8 cellular contexts compared by ENCODE assay signal in the genomic region with DNA sequence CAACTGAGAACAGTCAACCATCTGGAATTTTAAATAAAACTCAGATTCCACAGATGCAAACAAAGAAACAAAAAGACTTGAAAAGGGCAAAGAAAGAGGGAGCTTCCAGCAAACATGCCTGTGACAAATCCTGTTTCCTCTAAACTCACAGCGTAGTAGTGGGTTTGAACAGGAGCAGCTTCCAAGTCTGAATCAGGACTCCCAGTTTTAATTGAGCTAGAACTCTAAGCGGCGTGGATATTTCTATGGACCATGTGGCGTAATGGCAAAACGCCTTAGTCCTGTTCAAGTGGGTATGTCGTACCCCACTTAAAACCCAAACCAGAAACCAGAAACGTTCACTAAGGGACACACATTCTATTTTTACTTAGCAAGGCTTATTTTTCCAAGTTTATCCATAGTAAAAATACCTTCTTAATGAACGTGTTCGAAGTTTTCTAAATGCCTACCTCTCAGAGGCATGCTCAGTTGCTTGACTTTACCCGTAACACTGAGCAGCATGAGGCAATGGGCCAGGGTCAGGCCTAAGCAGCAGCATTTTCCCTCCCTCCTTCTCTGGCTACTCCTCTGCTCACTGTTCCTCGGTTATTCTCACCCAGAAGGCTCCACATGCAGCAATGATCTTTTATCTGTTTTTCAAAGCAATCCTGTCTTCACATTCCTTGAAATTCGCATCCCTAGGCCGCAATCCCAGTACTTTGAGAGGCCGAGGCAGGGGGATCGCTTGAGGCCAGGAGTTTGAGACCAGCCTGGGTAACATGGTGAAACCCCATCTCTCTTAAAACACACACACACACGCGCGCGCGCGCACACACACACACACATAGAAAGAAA.
DNase-seq lines count a peak whose midpoint lies in the region; ATAC-seq and TF ChIP-seq lines count a peak whose summit lies in the region.

No MANE protein-coding gene starts in this region.

- no peak for TF ChIP-seq POLR2A in gastroesophageal sphincter (IDR thresholded peaks at IDR 0.05)
- no peak for TF ChIP-seq POLR2A in gastrocnemius medialis (IDR thresholded peaks at IDR 0.05)

- H3K4me3 ChIP-seq in gastroesophageal sphincter (no peak overlapping the region), gastrocnemius medialis (no peak overlapping the region)

- peaks cover 72% of the 10 kb centered on the region for H3K4me1 Mint-ChIP-seq in activated CD4-positive, alpha-beta memory T cell treated with anti-CD3 and anti-CD28 coated beads, Interleukin-2, amount 10 ng/mL, durations not matched to agents 7 days and 5 days

- intact Hi-C loops in gastrocnemius medialis (cut with DNase I; ENCODE audit: low total_unique reads): loop anchor here (5.0 kb wide), 1 partner anchor 77 kb away; the partner anchor contains the start of gene FNBP1

- TF ChIP-seq CTCF in gastroesophageal sphincter (IDR thresholded peaks at IDR 0.05): no peak
- no peak for TF ChIP-seq CTCF in gastrocnemius medialis (IDR thresholded peaks at IDR 0.05 in 4 of 5, conservative IDR thresholded peaks at IDR 0.05 in 1 of 5)

- peaks cover 0 to 15% of the 10 kb centered on the region in 2 donors for H3K36me3 ChIP-seq in gastroesophageal sphincter
- no peaks in the 10 kb centered on the region for H3K36me3 ChIP-seq in gastrocnemius medialis

- H3K4me1 ChIP-seq in gastroesophageal sphincter (peaks cover 11 to 86% (median 41%) of the 10 kb centered on the region in 3 donors), gastrocnemius medialis (peaks cover 0 to 19% of the 10 kb centered on the region in 2 donors)

- CTCF ChIA-PET in activated CD4-positive, alpha-beta memory T cell treated with anti-CD3 and anti-CD28 coated beads, Interleukin-2, amount 10 ng/mL, durations not matched to agents 7 days and 5 days (lab: Charles Lee): interaction anchor here (0.7 to 1.8 kb wide), 8 partner anchors 11 to 80 kb away, joined by 3 to 9 read pairs (median 4); no protein-coding TSS in a partner anchor

- peak; percentile 79 for DNase-seq in EL
- DNase-seq in activated CD4-positive, alpha-beta memory T cell treated with anti-CD3 and anti-CD28 coated beads, Interleukin-2, amount 10 ng/mL, durations not matched to agents 7 days and 5 days: no peak
- DNase-seq in gastrocnemius medialis: no peak
- no peak for DNase-seq in stimulated activated CD4-positive, alpha-beta T cell treated with anti-CD3 and anti-CD28 coated beads, Interleukin-2, amount 100 ng/mL, for 24 hours
- no peak for DNase-seq in kidney tubule cell (ENCODE audit: low spot score)
- no peak for DNase-seq in HuH-7 (ENCODE audit: low spot score)

- H3K9me3 ChIP-seq in gastroesophageal sphincter (no peaks in the 10 kb centered on the region), gastrocnemius medialis (no peaks in the 10 kb centered on the region)

- H3K27ac ChIP-seq in gastroesophageal sphincter: peak overlapping the region; percentile 88 to 99 (median 92)
- peak overlapping the region; percentile 66 to 87 (median 76) for H3K27ac ChIP-seq in gastrocnemius medialis

- in situ Hi-C loops in gastrocnemius medialis (cut with MboI; ENCODE audit: low sequenced_read_pairs in 4 of 4): no loop called here

- H3K4me3 Mint-ChIP-seq in activated CD4-positive, alpha-beta memory T cell treated with anti-CD3 and anti-CD28 coated beads, Interleukin-2, amount 10 ng/mL, durations not matched to agents 7 days and 5 days: no peak overlapping the region

- peaks cover 63% of the 10 kb centered on the region for H3K36me3 Mint-ChIP-seq in activated CD4-positive, alpha-beta memory T cell treated with anti-CD3 and anti-CD28 coated beads, Interleukin-2, amount 10 ng/mL, durations not matched to agents 7 days and 5 days (ENCODE audit: low read depth)

- POLR2A ChIA-PET in activated CD4-positive, alpha-beta memory T cell treated with anti-CD3 and anti-CD28 coated beads, Interleukin-2, amount 10 ng/mL, durations not matched to agents 7 days and 5 days (lab: Charles Lee): interaction anchor here (0.6 to 5.2 kb wide), 15 partner anchors 8 to 119 kb away, joined by 3 to 70 read pairs (median 12); partner anchors contain the start of gene FNBP1

- peak overlapping the region; percentile 70 for H3K27ac Mint-ChIP-seq in activated CD4-positive, alpha-beta memory T cell treated with anti-CD3 and anti-CD28 coated beads, Interleukin-2, amount 10 ng/mL, durations not matched to agents 7 days and 5 days

- no peaks in the 10 kb centered on the region for H3K27me3 Mint-ChIP-seq in activated CD4-positive, alpha-beta memory T cell treated with anti-CD3 and anti-CD28 coated beads, Interleukin-2, amount 10 ng/mL, durations not matched to agents 7 days and 5 days

- no peaks in the 10 kb centered on the region for H3K9me3 Mint-ChIP-seq in activated CD4-positive, alpha-beta memory T cell treated with anti-CD3 and anti-CD28 coated beads, Interleukin-2, amount 10 ng/mL, durations not matched to agents 7 days and 5 days

- no peak for TF ChIP-seq EP300 in gastroesophageal sphincter (IDR thresholded peaks at IDR 0.05)

- H3K27me3 ChIP-seq in gastroesophageal sphincter (no peaks in the 10 kb centered on the region), gastrocnemius medialis (no peaks in the 10 kb centered on the region)

- ATAC-seq in gastroesophageal sphincter (peak; percentile 30), gastrocnemius medialis (no peak), GM18858 (IDR thresholded peaks at IDR 0.05; ENCODE audit: unreplicated experiment) (no peak)

- 31 to 32% methylated on average over 11 to 15 of the region's 21 CpGs for WGBS in gastroesophageal sphincter (ENCODE audit: low coverage in 1 of 2), 2 donors
